11 cellular contexts compared by ENCODE assay signal in the genomic region with DNA sequence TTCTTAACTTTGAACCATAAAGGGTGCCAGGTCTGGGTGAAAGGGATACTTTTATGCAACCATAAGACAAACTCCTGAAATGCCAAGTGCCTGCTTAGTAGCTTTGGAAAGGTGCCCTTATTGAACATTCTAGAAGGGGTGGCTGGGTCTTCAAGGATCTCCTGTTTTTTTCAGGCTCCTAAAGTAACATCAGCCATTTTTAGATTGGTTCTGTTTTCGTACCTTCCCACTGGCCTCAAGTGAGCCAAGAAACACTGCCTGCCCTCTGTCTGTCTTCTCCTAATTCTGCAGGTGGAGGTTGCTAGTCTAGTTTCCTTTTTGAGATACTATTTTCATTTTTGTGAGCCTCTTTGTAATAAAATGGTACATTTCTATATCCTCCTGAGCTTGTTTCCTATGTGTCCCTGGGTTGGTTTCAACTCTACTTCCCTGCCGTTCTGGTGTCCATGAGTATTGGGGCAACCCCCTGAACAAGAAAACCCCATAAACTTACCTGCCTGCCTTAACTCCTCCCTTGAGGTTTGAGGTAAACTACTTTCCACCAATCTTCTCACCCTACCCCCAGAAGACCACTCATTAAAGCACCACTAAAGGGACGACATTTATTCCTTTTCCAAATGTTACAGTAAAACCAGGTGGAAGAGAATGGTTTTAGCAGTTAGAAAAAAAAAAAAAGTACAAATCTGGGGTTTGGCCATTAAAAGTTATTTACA. TPM values are rescaled to one million over a fixed set of nuclear protein-coding genes. Genes with fewer than 3 reads are reported as not detected.
A peak's percentile ranks its signal among the peaks of the same experiment; 100 is the strongest.
DNase-seq lines count a peak whose midpoint lies in the region; ATAC-seq, FAIRE-seq and TF ChIP-seq lines count a peak whose summit lies in the region.
"Had no signal": no experiment of that assay in that cellular context is flagged by ENCODE, and none has a peak within 500 bp of the region (broad histone marks: within the 10 kb centered on the region; RNA-seq: fewer than 3 reads in every experiment).

No MANE protein-coding gene starts in this region.

- no peak overlapping the region for H2BK120ac ChIP-seq in H1 (replicated peaks; ENCODE audit: low read depth, low read length)

- H4K8ac ChIP-seq in H1 (ENCODE audit: extremely low read depth, insufficient read depth, low read length) = no peak overlapping the region

- TF ChIP-seq EP300 in H1 (IDR thresholded peaks at IDR 0.05; ENCODE audit: borderline replicate concordance in 1 of 2, low read depth in 2 of 2, low read length in 2 of 2) = no peak

- H3K4me2 ChIP-seq in OCI-LY3 (ENCODE audit: low read length) (no peak overlapping the region; the same call in 1 of the 2 replicates), H1 (ENCODE audit: insufficient read depth in 1 of 2, low read depth in 2 of 2, low read length in 2 of 2) (peak overlapping the region; percentile 83 to 93; a peak in 2 of 4 replicates)

- H3K18ac ChIP-seq in H1 (ENCODE audit: extremely low read depth, low read length) = no peak overlapping the region

- H4K20me1 ChIP-seq in OCI-LY3 (ENCODE audit: insufficient read depth, low read length) (peaks cover 9% of the 10 kb centered on the region), H1 (replicated peaks in 1 of 2; ENCODE audit: control insufficient read depth in 1 of 2, insufficient read depth in 2 of 2, low read length in 2 of 2) (peaks cover 9 to 18% of the 10 kb centered on the region in 2 experiments)

- no peak overlapping the region for H2BK20ac ChIP-seq in H1 (ENCODE audit: low read length)

- H3K79me2 ChIP-seq in OCI-LY3 (ENCODE audit: low read length) (peaks cover 24% of the 10 kb centered on the region), H1 (ENCODE audit: control insufficient read depth in 1 of 2, insufficient read depth in 2 of 2, low read length in 2 of 2) (peaks cover 4 to 21% of the 10 kb centered on the region in 2 experiments; a peak in 3 of 4 replicates)

- H3K27me3 Mint-ChIP-seq in T-helper 2 cell treated with Interferon-gamma antibody and Interleukin-4, amounts not matched to agents 5 μg/mL and 100 μg/mL, for 36 hours (ENCODE audit: low read depth) = no peaks in the 10 kb centered on the region

- H3K27ac ChIP-seq in OCI-LY3 (ENCODE audit: low read length) (peak overlapping the region; percentile 8; the same call in 1 of the 2 replicates), H1 (ENCODE audit: low read depth, low read length) (no peak overlapping the region)
- H3K27ac ChIP-seq: coronary artery had no signal

- H3K14ac ChIP-seq in H1 (ENCODE audit: insufficient read length) = no peak overlapping the region

- H3K27me3 ChIP-seq in OCI-LY3 (ENCODE audit: low read depth, low read length) (no peaks in the 10 kb centered on the region; the same call in 1 of the 2 replicates), H1 (replicated peaks in 1 of 4; ENCODE audit: control insufficient read depth in 3 of 4, extremely low read depth in 1 of 4, insufficient read depth in 3 of 4, low read length in 3 of 4) (peaks cover 0 to 7% (median 2%) of the 10 kb centered on the region in 4 experiments; a peak in 4 of 7 replicates)

- H2AFZ ChIP-seq in OCI-LY3 (ENCODE audit: low read depth, low read length) (no peak overlapping the region), H1 (ENCODE audit: low read length) (no peak overlapping the region)

- H3K9ac ChIP-seq in OCI-LY3 (ENCODE audit: low read length) (no peak overlapping the region), H1 (replicated peaks in 1 of 4; ENCODE audit: extremely low read depth in 1 of 4, low read depth in 3 of 4, low read length in 3 of 4) (no peak overlapping the region)

- POLR2A ChIA-PET in H1 (lab: Charles Lee; ENCODE audit: partially characterized antibody) = interaction anchor here (0.6 to 13.4 kb wide), 37 partner anchors 12 to 330 kb away, joined by 3 to 321 read pairs (median 5); a partner anchor contains a TSS

- H3K36me3 ChIP-seq in OCI-LY3 (replicated peaks; ENCODE audit: low read depth, low read length) (peaks cover 8% of the 10 kb centered on the region), H1 (ENCODE audit: control insufficient read depth in 2 of 4, insufficient read depth in 4 of 4, low read length in 3 of 4) (peaks cover 12 to 65% (median 25%) of the 10 kb centered on the region in 4 experiments; a peak in 7 of 8 replicates)

- no peak overlapping the region for H2BK5ac ChIP-seq in H1 (ENCODE audit: low read depth, low read length)

- H3K27ac Mint-ChIP-seq in T-helper 2 cell treated with Interferon-gamma antibody and Interleukin-4, amounts not matched to agents 5 μg/mL and 100 μg/mL, for 36 hours = peak overlapping the region; percentile 2
- peak overlapping the region; percentile 2 for H3K27ac Mint-ChIP-seq in stimulated activated effector memory CD8-positive, alpha-beta T cell treated with anti-CD3 and anti-CD28 coated beads, Interleukin-12 subunit alpha, Interleukin-12 subunit beta, amount 100 ng/mL, for 72 hours

- 89% methylated on average over 3 of the region's 3 CpGs; no CpG with 5 or more reads in 1 of the 2 experiments for WGBS in H1 (ENCODE audit: extremely low coverage in 1 of 2, insufficient coverage in 1 of 2, insufficient read length in 1 of 2, insufficient replicate concordance in 2 of 2, low coverage in 1 of 2, low lambda C conversion rate in 2 of 2, missing lambda C conversion rate in 1 of 2), 2 experiments

- H3K4me1 Mint-ChIP-seq in T-helper 2 cell treated with Interferon-gamma antibody and Interleukin-4, amounts not matched to agents 5 μg/mL and 100 μg/mL, for 36 hours (ENCODE audit: low read depth) = peaks cover 29% of the 10 kb centered on the region
- H3K4me1 Mint-ChIP-seq in stimulated activated effector memory CD8-positive, alpha-beta T cell treated with anti-CD3 and anti-CD28 coated beads, Interleukin-12 subunit alpha, Interleukin-12 subunit beta, amount 100 ng/mL, for 72 hours = peaks cover 43% of the 10 kb centered on the region

- H3K9me3 ChIP-seq in OCI-LY3 (ENCODE audit: insufficient read depth, low read length) (no peaks in the 10 kb centered on the region), H1 (ENCODE audit: insufficient read depth in 2 of 2, low read depth in 1 of 2, low read length in 1 of 2) (no peaks in the 10 kb centered on the region)

- peaks cover 45% of the 10 kb centered on the region for H3K36me3 Mint-ChIP-seq in T-helper 2 cell treated with Interferon-gamma antibody and Interleukin-4, amounts not matched to agents 5 μg/mL and 100 μg/mL, for 36 hours (ENCODE audit: low read depth)
- H3K36me3 Mint-ChIP-seq in stimulated activated effector memory CD8-positive, alpha-beta T cell treated with anti-CD3 and anti-CD28 coated beads, Interleukin-12 subunit alpha, Interleukin-12 subunit beta, amount 100 ng/mL, for 72 hours = peaks cover 69% of the 10 kb centered on the region

- TF ChIP-seq RAD21 in H1 (IDR thresholded peaks at IDR 0.05 in 1 of 2, conservative IDR thresholded peaks at IDR 0.05 in 1 of 2; ENCODE audit: low read depth in 2 of 2, low read length in 2 of 2) = no peak

- TF ChIP-seq CTCF in OCI-LY3 (IDR thresholded peaks at IDR 0.05; ENCODE audit: low read depth, low read length) (no peak), H1 (IDR thresholded peaks at IDR 0.05; ENCODE audit: control extremely low read depth in 1 of 3, insufficient read depth in 1 of 3, low read depth in 1 of 3, low read length in 3 of 3) (no peak)

- H2BK15ac ChIP-seq in H1 (ENCODE audit: low read length) = no peak overlapping the region

- H3K79me1 ChIP-seq in H1 (ENCODE audit: low read depth, low read length) = peaks cover 2% of the 10 kb centered on the region; the same call in 1 of the 2 replicates

- no peak for DNase-seq in T-helper 2 cell treated with Interferon-gamma antibody and Interleukin-4, amounts not matched to agents 5 μg/mL and 100 μg/mL, for 36 hours (ENCODE audit: low spot score)
- DNase-seq in T-helper 2 cell (no peak), H1 (ENCODE audit: low read depth in 1 of 2, low spot score in 2 of 2) (no peak), COLO829 (ENCODE audit: low spot score) (no peak)
- DNase-seq in stimulated activated effector memory CD8-positive, alpha-beta T cell treated with anti-CD3 and anti-CD28 coated beads, Interleukin-12 subunit alpha, Interleukin-12 subunit beta, amount 100 ng/mL, for 72 hours (ENCODE audit: low spot score in 2 of 2) = no peak
- DNase-seq: KG1, NCI-H446 treated with DMSO at 0.1 percent for 48 hours had no signal

- CTCF ChIA-PET in H1 (lab: Charles Lee; ENCODE audit: partially characterized antibody) = interaction anchor here (0.8 to 3.6 kb wide), 10 partner anchors 10 to 118 kb away, joined by 3 to 14 read pairs (median 4); a partner anchor contains a TSS

- H4K91ac ChIP-seq in H1 (replicated peaks; ENCODE audit: insufficient read length, low read length) = no peak overlapping the region

- no peaks in the 10 kb centered on the region for H3K9me3 Mint-ChIP-seq in T-helper 2 cell treated with Interferon-gamma antibody and Interleukin-4, amounts not matched to agents 5 μg/mL and 100 μg/mL, for 36 hours
- H3K9me3 Mint-ChIP-seq in stimulated activated effector memory CD8-positive, alpha-beta T cell treated with anti-CD3 and anti-CD28 coated beads, Interleukin-12 subunit alpha, Interleukin-12 subunit beta, amount 100 ng/mL, for 72 hours = no peaks in the 10 kb centered on the region

- H4K5ac ChIP-seq in H1 (ENCODE audit: insufficient read length, low read depth, low read length) = no peak overlapping the region

- no peak for FAIRE-seq in H1 (lab: Jason Lieb, UNC)

- peaks cover 10% of the 10 kb centered on the region; the same call in 1 of the 2 replicates for H3K23me2 ChIP-seq in H1 (ENCODE audit: low read depth, low read length)

- ATAC-seq in stimulated activated effector memory CD8-positive, alpha-beta T cell treated with anti-CD3 and anti-CD28 coated beads, Interleukin-12 subunit alpha, Interleukin-12 subunit beta, amount 100 ng/mL, for 72 hours = no peak
- ATAC-seq in HG02970 (IDR thresholded peaks at IDR 0.05; ENCODE audit: low FRiP score, unreplicated experiment) (no peak), HG03354 (IDR thresholded peaks at IDR 0.05; ENCODE audit: poor library complexity, severe bottlenecking, unreplicated experiment) (no peak)

- H3K4ac ChIP-seq in H1 (replicated peaks; ENCODE audit: insufficient read length, low read depth, low read length) = no peak overlapping the region

- H3K4me1 ChIP-seq in OCI-LY3 (ENCODE audit: low read length) (peaks cover 39% of the 10 kb centered on the region), H1 (replicated peaks in 1 of 4; ENCODE audit: control insufficient read depth in 3 of 4, insufficient read depth in 4 of 4, low read length in 3 of 4) (peaks cover 5 to 34% (median 25%) of the 10 kb centered on the region in 4 experiments)

- peak in 1 of 2 experiments; percentile 70; a peak in 2 of 3 replicates for TF ChIP-seq POLR2A in H1 (IDR thresholded peaks at IDR 0.05; ENCODE audit: control extremely low read depth in 1 of 2, low read depth in 2 of 2, low read length in 2 of 2)

- H2AK5ac ChIP-seq in H1 (ENCODE audit: low read depth, low read length) = no peak overlapping the region

- H2BK12ac ChIP-seq in H1 (ENCODE audit: low read depth, low read length) = no peak overlapping the region

- H3K4me3 ChIP-seq in OCI-LY3 (ENCODE audit: low read length) (no peak overlapping the region), H1 (ENCODE audit: extremely low read depth in 1 of 4, insufficient read depth in 2 of 4, low read depth in 3 of 4, low read length in 4 of 4) (peak overlapping the region in 1 of 4 experiments; percentile 93; a peak in 2 of 8 replicates)

- no peak overlapping the region for H3K4me3 Mint-ChIP-seq in T-helper 2 cell treated with Interferon-gamma antibody and Interleukin-4, amounts not matched to agents 5 μg/mL and 100 μg/mL, for 36 hours
- H3K4me3 Mint-ChIP-seq in stimulated activated effector memory CD8-positive, alpha-beta T cell treated with anti-CD3 and anti-CD28 coated beads, Interleukin-12 subunit alpha, Interleukin-12 subunit beta, amount 100 ng/mL, for 72 hours = peak overlapping the region; percentile 75

- H3K56ac ChIP-seq in H1 (replicated peaks; ENCODE audit: insufficient read length, low read depth, low read length) = no peak overlapping the region

- H3K23ac ChIP-seq in H1 (ENCODE audit: insufficient read length) = no peak overlapping the region

RNA-seq across cellular contexts. Expression of a gene that starts 2.6 kb away (rescaled TPM):
- 536 and 557 TPM in 2 replicates for total RNA-seq in H1 (2021; fragmentation: NEBNext Ultra II Directional; extraction: Animal tissue kit (Norgen Biotek cat#: 25700))
- 558 and 618 TPM in 2 replicates for polyA plus RNA-seq in H1 (2011; rRNA removed)
- 499 TPM for polyA plus RNA-seq in H1 (2011; cell fraction: cytosol; rRNA removed)
- polyA plus RNA-seq in H1 (2011; cell fraction: nucleus; rRNA removed) = 234 TPM
- 381 to 528 TPM (median 488 TPM) in 4 replicates for polyA plus RNA-seq in H1 (2012, experiment 1 of 2)
- polyA plus RNA-seq in H1 (2012, experiment 2 of 2) = 579 TPM
- 490 TPM for polyA plus RNA-seq in H1 (2013, experiment 1 of 2)
- 500 TPM for polyA plus RNA-seq in H1 (2013, experiment 2 of 2)
- polyA minus RNA-seq in H1 (2011; rRNA and poly(A)+ RNA removed) = 278 and 338 TPM in 2 replicates
- polyA minus RNA-seq in H1 (2011; cell fraction: cytosol; rRNA and poly(A)+ RNA removed) = 161 TPM
- 161 TPM for polyA minus RNA-seq in H1 (2011; cell fraction: nucleus; rRNA and poly(A)+ RNA removed)

RNA-seq across cellular contexts. Expression of a gene that starts 28.9 kb away (rescaled TPM):
- total RNA-seq in H1 (2021; fragmentation: NEBNext Ultra II Directional; extraction: Animal tissue kit (Norgen Biotek cat#: 25700)) = 4.1 and 4.2 TPM in 2 replicates
- 4.2 and 7.5 TPM in 2 replicates for polyA plus RNA-seq in H1 (2011; rRNA removed)
- 6.3 TPM for polyA plus RNA-seq in H1 (2011; cell fraction: cytosol; rRNA removed)
- 19.5 TPM for polyA plus RNA-seq in H1 (2011; cell fraction: nucleus; rRNA removed)
- 3.5 to 5.0 TPM (median 4.1 TPM) in 4 replicates for polyA plus RNA-seq in H1 (2012, experiment 1 of 2)
- 4.7 TPM for polyA plus RNA-seq in H1 (2012, experiment 2 of 2)
- 3.7 TPM for polyA plus RNA-seq in H1 (2013, experiment 1 of 2)
- 2.8 TPM for polyA plus RNA-seq in H1 (2013, experiment 2 of 2)
- polyA minus RNA-seq in H1 (2011; rRNA and poly(A)+ RNA removed) = 1.7 and 2.6 TPM in 2 replicates
- polyA minus RNA-seq in H1 (2011; cell fraction: cytosol; rRNA and poly(A)+ RNA removed) = 1.0 TPM
- polyA minus RNA-seq in H1 (2011; cell fraction: nucleus; rRNA and poly(A)+ RNA removed) = 5.4 TPM

RNA-seq across cellular contexts. Expression of a gene that starts 28.9 kb away (rescaled TPM):
- 1.2 and 1.5 TPM in 2 replicates for total RNA-seq in H1 (2021; fragmentation: NEBNext Ultra II Directional; extraction: Animal tissue kit (Norgen Biotek cat#: 25700))
- polyA plus RNA-seq in H1 (2011; rRNA removed) = 1.2 and 1.9 TPM in 2 replicates
- polyA plus RNA-seq in H1 (2011; cell fraction: cytosol; rRNA removed) = 1.1 TPM
- 2.3 TPM for polyA plus RNA-seq in H1 (2011; cell fraction: nucleus; rRNA removed)
- polyA plus RNA-seq in H1 (2012, experiment 1 of 2) = 1.1 to 2.7 TPM (median 2.0 TPM) in 4 replicates
- polyA plus RNA-seq in H1 (2012, experiment 2 of 2) = 0.75 TPM
- polyA plus RNA-seq in H1 (2013, experiment 1 of 2) = 0.97 TPM
- 1.8 TPM for polyA plus RNA-seq in H1 (2013, experiment 2 of 2)
- polyA minus RNA-seq in H1 (2011; rRNA and poly(A)+ RNA removed) = 0.76 and 1.2 TPM in 2 replicates
- polyA minus RNA-seq in H1 (2011; cell fraction: cytosol; rRNA and poly(A)+ RNA removed) = not detected
- polyA minus RNA-seq in H1 (2011; cell fraction: nucleus; rRNA and poly(A)+ RNA removed) = 2.7 TPM

RNA-seq across cellular contexts. Expression of a gene that starts 41.5 kb away (rescaled TPM):
- total RNA-seq in H1 (2021; fragmentation: NEBNext Ultra II Directional; extraction: Animal tissue kit (Norgen Biotek cat#: 25700)) = 111 and 112 TPM in 2 replicates
- polyA plus RNA-seq in H1 (2011; rRNA removed) = 98.6 and 125 TPM in 2 replicates
- 167 TPM for polyA plus RNA-seq in H1 (2011; cell fraction: cytosol; rRNA removed)
- 117 TPM for polyA plus RNA-seq in H1 (2011; cell fraction: nucleus; rRNA removed)
- 163 to 210 TPM (median 188 TPM) in 4 replicates for polyA plus RNA-seq in H1 (2012, experiment 1 of 2)
- polyA plus RNA-seq in H1 (2012, experiment 2 of 2) = 40.2 TPM
- 75.4 TPM for polyA plus RNA-seq in H1 (2013, experiment 1 of 2)
- polyA plus RNA-seq in H1 (2013, experiment 2 of 2) = 69.8 TPM
- 167 and 243 TPM in 2 replicates for polyA minus RNA-seq in H1 (2011; rRNA and poly(A)+ RNA removed)
- 62.5 TPM for polyA minus RNA-seq in H1 (2011; cell fraction: cytosol; rRNA and poly(A)+ RNA removed)
- 104 TPM for polyA minus RNA-seq in H1 (2011; cell fraction: nucleus; rRNA and poly(A)+ RNA removed)
